1 cellular context compared by ENCODE assay signal in the genomic region with DNA sequence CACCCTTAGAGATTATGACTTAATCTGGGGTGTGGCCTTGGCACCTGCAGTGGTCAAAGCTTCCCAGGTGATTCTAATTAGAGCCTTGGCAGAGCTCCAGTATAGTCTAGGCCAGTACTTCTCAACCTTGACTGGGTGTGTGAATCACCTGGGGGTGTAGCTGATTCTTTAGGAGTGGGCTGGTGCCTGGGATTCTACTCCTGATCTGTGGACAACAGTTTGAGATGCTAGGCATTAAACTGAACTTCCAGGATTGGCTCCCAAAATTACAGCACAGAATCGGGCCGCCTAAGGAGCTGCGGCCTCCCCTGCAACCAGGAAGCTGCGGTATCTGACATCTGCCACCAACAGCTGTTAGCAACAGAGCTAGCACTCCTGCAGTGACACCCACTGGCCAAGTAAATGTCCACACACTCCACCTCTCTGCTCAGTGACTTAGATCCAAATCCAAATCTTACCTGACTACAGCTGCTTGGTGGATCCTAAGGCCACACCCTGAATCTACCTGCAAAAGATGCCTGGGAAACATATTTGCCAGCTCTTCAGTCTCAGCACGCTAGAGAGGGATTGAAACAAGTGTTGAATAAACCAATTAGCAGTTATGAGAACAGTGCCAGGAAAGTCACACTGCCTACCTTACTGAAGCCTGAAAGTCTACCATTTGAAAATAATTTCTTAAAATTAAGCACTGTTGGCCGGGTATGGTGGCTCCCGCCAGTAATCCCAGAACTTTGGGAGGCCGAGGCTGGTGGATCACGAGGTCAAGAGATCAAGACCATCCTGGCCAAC.
TF ChIP-seq lines count a peak whose summit lies in the region.

No MANE protein-coding gene starts in this region.

TF ChIP-seq in HepG2, 621 proteins besides CTCF, POLR2A, EP300 and RAD21 (continued from another document and continues in another):
- TF ChIP-seq, protein P1, sequence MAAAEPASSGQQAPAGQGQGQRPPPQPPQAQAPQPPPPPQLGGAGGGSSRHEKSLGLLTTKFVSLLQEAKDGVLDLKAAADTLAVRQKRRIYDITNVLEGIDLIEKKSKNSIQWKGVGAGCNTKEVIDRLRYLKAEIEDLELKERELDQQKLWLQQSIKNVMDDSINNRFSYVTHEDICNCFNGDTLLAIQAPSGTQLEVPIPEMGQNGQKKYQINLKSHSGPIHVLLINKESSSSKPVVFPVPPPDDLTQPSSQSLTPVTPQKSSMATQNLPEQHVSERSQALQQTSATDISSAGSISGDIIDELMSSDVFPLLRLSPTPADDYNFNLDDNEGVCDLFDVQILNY (CRISPR knock-in tag; conservative IDR thresholded peaks at IDR 0.05) = no peak
- TF ChIP-seq ZNF713 (CRISPR knock-in tag; IDR thresholded peaks at IDR 0.05) (0 out of 2 replicates have a peak, but pooled peaks have one; percentile 25), SOX13 (IDR thresholded peaks at IDR 0.05) (no peak), SOX13 (CRISPR knock-in tag; conservative IDR thresholded peaks at IDR 0.05 in 1 of 2, IDR thresholded peaks at IDR 0.05 in 1 of 2) (peak in 1 of 2 experiments; percentile 43; a peak in 1 of 4 replicates), ZBTB42 (CRISPR knock-in tag; IDR thresholded peaks at IDR 0.05) (peak; percentile 91; the same call in 1 of the 2 replicates), FLYWCH1 (CRISPR knock-in tag; IDR thresholded peaks at IDR 0.05) (no peak), MED8 (CRISPR knock-in tag; IDR thresholded peaks at IDR 0.05; ENCODE audit: insufficient replicate concordance) (no peak), NFE2 (CRISPR knock-in tag; IDR thresholded peaks at IDR 0.05) (no peak), MYNN (CRISPR knock-in tag; IDR thresholded peaks at IDR 0.05; ENCODE audit: low read depth) (0 out of 2 replicates have a peak, but pooled peaks have one; percentile 53), ETV6 (CRISPR knock-in tag; conservative IDR thresholded peaks at IDR 0.05) (peak; percentile 41; the same call in 1 of the 2 replicates), ZNF274 (CRISPR knock-in tag; IDR thresholded peaks at IDR 0.05) (peak; percentile 39; the same call in 1 of the 2 replicates), HNF4G (IDR thresholded peaks at IDR 0.05; ENCODE audit: borderline replicate concordance, low read depth, low read length) (no peak), HNF4G (CRISPR knock-in tag; IDR thresholded peaks at IDR 0.05; ENCODE audit: borderline replicate concordance, low read depth) (no peak), SSRP1 (CRISPR knock-in tag; IDR thresholded peaks at IDR 0.05) (no peak), STAG1 (CRISPR knock-in tag; IDR thresholded peaks at IDR 0.05) (peak; percentile 94), RXRB (CRISPR knock-in tag; IDR thresholded peaks at IDR 0.05; ENCODE audit: borderline replicate concordance) (peak; percentile 40; the same call in 1 of the 2 replicates), ZNF644 (CRISPR knock-in tag; IDR thresholded peaks at IDR 0.05; ENCODE audit: low read depth) (peak; percentile 84), MAFG (CRISPR knock-in tag; IDR thresholded peaks at IDR 0.05) (no peak), JUND (CRISPR knock-in tag; IDR thresholded peaks at IDR 0.05) (no peak), GATAD2A (CRISPR knock-in tag; IDR thresholded peaks at IDR 0.05) (0 out of 2 replicates have a peak, but pooled peaks have one; percentile 21), CAMTA2 (CRISPR knock-in tag; IDR thresholded peaks at IDR 0.05; ENCODE audit: borderline replicate concordance) (no peak), ZFP62 (CRISPR knock-in tag; IDR thresholded peaks at IDR 0.05) (0 out of 2 replicates have a peak, but pooled peaks have one; percentile 30), KAT8 (CRISPR knock-in tag; IDR thresholded peaks at IDR 0.05) (peak; percentile 41; the same call in 1 of the 2 replicates), TBP (CRISPR knock-in tag; IDR thresholded peaks at IDR 0.05) (0 out of 2 replicates have a peak, but pooled peaks have one; percentile 75), PITX1 (CRISPR knock-in tag; IDR thresholded peaks at IDR 0.05) (0 out of 2 replicates have a peak, but pooled peaks have one; percentile 25), ZNF335 (CRISPR knock-in tag; IDR thresholded peaks at IDR 0.05) (0 out of 2 replicates have a peak, but pooled peaks have one; percentile 33), SIN3A (IDR thresholded peaks at IDR 0.05; ENCODE audit: borderline replicate concordance, low read depth, low read length) (peak; percentile 82; the same call in 1 of the 2 replicates), RFXAP (CRISPR knock-in tag; IDR thresholded peaks at IDR 0.05; ENCODE audit: borderline replicate concordance) (peak; percentile 48; the same call in 1 of the 2 replicates), GATAD1 (CRISPR knock-in tag; IDR thresholded peaks at IDR 0.05) (0 out of 2 replicates have a peak, but pooled peaks have one; percentile 28), ZMYM2 (CRISPR knock-in tag; IDR thresholded peaks at IDR 0.05) (no peak), ZNF678 (CRISPR knock-in tag; IDR thresholded peaks at IDR 0.05) (no peak), KDM4B (CRISPR knock-in tag; IDR thresholded peaks at IDR 0.05) (0 out of 2 replicates have a peak, but pooled peaks have one; percentile 77), ZNF260 (CRISPR knock-in tag; IDR thresholded peaks at IDR 0.05; ENCODE audit: borderline replicate concordance, low read depth) (no peak), MXD4 (CRISPR knock-in tag; IDR thresholded peaks at IDR 0.05) (0 out of 2 replicates have a peak, but pooled peaks have one; percentile 53), SP5 (CRISPR knock-in tag; IDR thresholded peaks at IDR 0.05; ENCODE audit: borderline replicate concordance, low read depth) (peak; percentile 7; the same call in 1 of the 2 replicates), CEBPG (CRISPR knock-in tag; IDR thresholded peaks at IDR 0.05) (peak; percentile 28; the same call in 1 of the 2 replicates), TARDBP (CRISPR knock-in tag; IDR thresholded peaks at IDR 0.05) (0 out of 2 replicates have a peak, but pooled peaks have one; percentile 44), ZFY (CRISPR knock-in tag; IDR thresholded peaks at IDR 0.05) (peak; percentile 39; the same call in 1 of the 2 replicates), SIX1 (CRISPR knock-in tag; IDR thresholded peaks at IDR 0.05; ENCODE audit: borderline replicate concordance) (0 out of 2 replicates have a peak, but pooled peaks have one; percentile 28), ZNF331 (CRISPR knock-in tag; IDR thresholded peaks at IDR 0.05) (peak; percentile 48; the same call in 1 of the 2 replicates), ZNF614 (CRISPR knock-in tag; IDR thresholded peaks at IDR 0.05; ENCODE audit: borderline replicate concordance) (peak; percentile 60; the same call in 1 of the 2 replicates), ZFP90 (CRISPR knock-in tag; IDR thresholded peaks at IDR 0.05; ENCODE audit: borderline replicate concordance) (no peak), AGO2 (optimal IDR thresholded peaks at IDR 0.05; ENCODE audit: low read depth, low read length) (no peak), IRF2 (CRISPR knock-in tag; IDR thresholded peaks at IDR 0.05) (peak; percentile 65; the same call in 1 of the 2 replicates), MAZ (IDR thresholded peaks at IDR 0.05; ENCODE audit: borderline replicate concordance, low read depth, low read length) (no peak), MAZ (CRISPR knock-in tag; IDR thresholded peaks at IDR 0.05; ENCODE audit: low read depth) (no peak), KDM2A (CRISPR knock-in tag; IDR thresholded peaks at IDR 0.05; ENCODE audit: borderline replicate concordance, low read depth) (0 out of 2 replicates have a peak, but pooled peaks have one; percentile 48), MIER3 (CRISPR knock-in tag; IDR thresholded peaks at IDR 0.05; ENCODE audit: borderline replicate concordance) (peak; percentile 52; the same call in 1 of the 2 replicates), ZNF782 (CRISPR knock-in tag; IDR thresholded peaks at IDR 0.05; ENCODE audit: borderline replicate concordance) (no peak), PPARG (CRISPR knock-in tag; conservative IDR thresholded peaks at IDR 0.05) (0 out of 2 replicates have a peak, but pooled peaks have one; percentile 43), ELF3 (CRISPR knock-in tag; IDR thresholded peaks at IDR 0.05) (peak; percentile 96), FOXA3 (CRISPR knock-in tag; IDR thresholded peaks at IDR 0.05) (peak; percentile 38)
- TF ChIP-seq, protein P2, sequence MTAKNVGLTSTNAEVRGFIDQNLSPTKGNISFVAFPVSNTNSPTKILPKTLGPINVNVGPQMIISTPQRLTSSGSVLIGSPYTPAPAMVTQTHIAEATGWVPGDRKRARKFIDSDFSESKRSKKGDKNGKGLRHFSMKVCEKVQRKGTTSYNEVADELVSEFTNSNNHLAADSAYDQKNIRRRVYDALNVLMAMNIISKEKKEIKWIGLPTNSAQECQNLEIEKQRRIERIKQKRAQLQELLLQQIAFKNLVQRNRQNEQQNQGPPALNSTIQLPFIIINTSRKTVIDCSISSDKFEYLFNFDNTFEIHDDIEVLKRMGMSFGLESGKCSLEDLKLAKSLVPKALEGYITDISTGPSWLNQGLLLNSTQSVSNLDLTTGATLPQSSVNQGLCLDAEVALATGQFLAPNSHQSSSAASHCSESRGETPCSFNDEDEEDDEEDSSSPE (CRISPR knock-in tag; IDR thresholded peaks at IDR 0.05) = no peak
- TF ChIP-seq, protein P3, sequence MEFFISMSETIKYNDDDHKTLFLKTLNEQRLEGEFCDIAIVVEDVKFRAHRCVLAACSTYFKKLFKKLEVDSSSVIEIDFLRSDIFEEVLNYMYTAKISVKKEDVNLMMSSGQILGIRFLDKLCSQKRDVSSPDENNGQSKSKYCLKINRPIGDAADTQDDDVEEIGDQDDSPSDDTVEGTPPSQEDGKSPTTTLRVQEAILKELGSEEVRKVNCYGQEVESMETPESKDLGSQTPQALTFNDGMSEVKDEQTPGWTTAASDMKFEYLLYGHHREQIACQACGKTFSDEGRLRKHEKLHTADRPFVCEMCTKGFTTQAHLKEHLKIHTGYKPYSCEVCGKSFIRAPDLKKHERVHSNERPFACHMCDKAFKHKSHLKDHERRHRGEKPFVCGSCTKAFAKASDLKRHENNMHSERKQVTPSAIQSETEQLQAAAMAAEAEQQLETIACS (CRISPR knock-in tag; IDR thresholded peaks at IDR 0.05) = peak; percentile 21; the same call in 1 of the 2 replicates
- TF ChIP-seq, protein P4, sequence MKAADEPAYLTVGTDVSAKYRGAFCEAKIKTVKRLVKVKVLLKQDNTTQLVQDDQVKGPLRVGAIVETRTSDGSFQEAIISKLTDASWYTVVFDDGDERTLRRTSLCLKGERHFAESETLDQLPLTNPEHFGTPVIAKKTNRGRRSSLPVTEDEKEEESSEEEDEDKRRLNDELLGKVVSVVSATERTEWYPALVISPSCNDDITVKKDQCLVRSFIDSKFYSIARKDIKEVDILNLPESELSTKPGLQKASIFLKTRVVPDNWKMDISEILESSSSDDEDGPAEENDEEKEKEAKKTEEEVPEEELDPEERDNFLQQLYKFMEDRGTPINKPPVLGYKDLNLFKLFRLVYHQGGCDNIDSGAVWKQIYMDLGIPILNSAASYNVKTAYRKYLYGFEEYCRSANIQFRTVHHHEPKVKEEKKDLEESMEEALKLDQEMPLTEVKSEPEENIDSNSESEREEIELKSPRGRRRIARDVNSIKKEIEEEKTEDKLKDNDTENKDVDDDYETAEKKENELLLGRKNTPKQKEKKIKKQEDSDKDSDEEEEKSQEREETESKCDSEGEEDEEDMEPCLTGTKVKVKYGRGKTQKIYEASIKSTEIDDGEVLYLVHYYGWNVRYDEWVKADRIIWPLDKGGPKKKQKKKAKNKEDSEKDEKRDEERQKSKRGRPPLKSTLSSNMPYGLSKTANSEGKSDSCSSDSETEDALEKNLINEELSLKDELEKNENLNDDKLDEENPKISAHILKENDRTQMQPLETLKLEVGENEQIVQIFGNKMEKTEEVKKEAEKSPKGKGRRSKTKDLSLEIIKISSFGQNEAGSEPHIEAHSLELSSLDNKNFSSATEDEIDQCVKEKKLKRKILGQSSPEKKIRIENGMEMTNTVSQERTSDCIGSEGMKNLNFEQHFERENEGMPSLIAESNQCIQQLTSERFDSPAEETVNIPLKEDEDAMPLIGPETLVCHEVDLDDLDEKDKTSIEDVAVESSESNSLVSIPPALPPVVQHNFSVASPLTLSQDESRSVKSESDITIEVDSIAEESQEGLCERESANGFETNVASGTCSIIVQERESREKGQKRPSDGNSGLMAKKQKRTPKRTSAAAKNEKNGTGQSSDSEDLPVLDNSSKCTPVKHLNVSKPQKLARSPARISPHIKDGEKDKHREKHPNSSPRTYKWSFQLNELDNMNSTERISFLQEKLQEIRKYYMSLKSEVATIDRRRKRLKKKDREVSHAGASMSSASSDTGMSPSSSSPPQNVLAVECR (CRISPR knock-in tag; IDR thresholded peaks at IDR 0.05; ENCODE audit: borderline replicate concordance) = peak; percentile 32; the same call in 1 of the 2 replicates
- TF ChIP-seq, protein P5, sequence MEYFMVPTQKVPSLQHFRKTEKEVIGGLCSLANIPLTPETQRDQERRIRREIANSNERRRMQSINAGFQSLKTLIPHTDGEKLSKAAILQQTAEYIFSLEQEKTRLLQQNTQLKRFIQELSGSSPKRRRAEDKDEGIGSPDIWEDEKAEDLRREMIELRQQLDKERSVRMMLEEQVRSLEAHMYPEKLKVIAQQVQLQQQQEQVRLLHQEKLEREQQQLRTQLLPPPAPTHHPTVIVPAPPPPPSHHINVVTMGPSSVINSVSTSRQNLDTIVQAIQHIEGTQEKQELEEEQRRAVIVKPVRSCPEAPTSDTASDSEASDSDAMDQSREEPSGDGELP (IDR thresholded peaks at IDR 0.05; ENCODE audit: borderline replicate concordance, low read depth) = peak; percentile 98
- TF ChIP-seq, protein P6, sequence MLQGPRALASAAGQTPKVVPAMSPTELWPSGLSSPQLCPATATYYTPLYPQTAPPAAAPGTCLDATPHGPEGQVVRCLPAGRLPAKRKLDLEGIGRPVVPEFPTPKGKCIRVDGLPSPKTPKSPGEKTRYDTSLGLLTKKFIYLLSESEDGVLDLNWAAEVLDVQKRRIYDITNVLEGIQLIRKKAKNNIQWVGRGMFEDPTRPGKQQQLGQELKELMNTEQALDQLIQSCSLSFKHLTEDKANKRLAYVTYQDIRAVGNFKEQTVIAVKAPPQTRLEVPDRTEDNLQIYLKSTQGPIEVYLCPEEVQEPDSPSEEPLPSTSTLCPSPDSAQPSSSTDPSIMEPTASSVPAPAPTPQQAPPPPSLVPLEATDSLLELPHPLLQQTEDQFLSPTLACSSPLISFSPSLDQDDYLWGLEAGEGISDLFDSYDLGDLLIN (CRISPR knock-in tag; IDR thresholded peaks at IDR 0.05; ENCODE audit: borderline replicate concordance) = peak; percentile 74; the same call in 1 of the 2 replicates
- TF ChIP-seq, protein P7, sequence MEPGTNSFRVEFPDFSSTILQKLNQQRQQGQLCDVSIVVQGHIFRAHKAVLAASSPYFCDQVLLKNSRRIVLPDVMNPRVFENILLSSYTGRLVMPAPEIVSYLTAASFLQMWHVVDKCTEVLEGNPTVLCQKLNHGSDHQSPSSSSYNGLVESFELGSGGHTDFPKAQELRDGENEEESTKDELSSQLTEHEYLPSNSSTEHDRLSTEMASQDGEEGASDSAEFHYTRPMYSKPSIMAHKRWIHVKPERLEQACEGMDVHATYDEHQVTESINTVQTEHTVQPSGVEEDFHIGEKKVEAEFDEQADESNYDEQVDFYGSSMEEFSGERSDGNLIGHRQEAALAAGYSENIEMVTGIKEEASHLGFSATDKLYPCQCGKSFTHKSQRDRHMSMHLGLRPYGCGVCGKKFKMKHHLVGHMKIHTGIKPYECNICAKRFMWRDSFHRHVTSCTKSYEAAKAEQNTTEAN (CRISPR knock-in tag; conservative IDR thresholded peaks at IDR 0.05) = 0 out of 2 replicates have a peak, but pooled peaks have one; percentile 42
- TF ChIP-seq, protein P8, sequence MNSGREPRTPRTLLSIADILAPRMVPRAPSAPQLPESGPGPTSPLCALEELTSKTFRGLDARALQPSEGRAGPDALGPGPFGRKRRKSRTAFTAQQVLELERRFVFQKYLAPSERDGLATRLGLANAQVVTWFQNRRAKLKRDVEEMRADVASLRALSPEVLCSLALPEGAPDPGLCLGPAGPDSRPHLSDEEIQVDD (CRISPR knock-in tag; IDR thresholded peaks at IDR 0.05; ENCODE audit: borderline replicate concordance) = no peak
